25 cellular contexts compared by ENCODE assay signal in genomic region chr6:49342410-49342809, GRCh38.
A peak's percentile ranks its signal among the peaks of the same experiment; 100 is the strongest.
DNase-seq lines count a peak whose midpoint lies in the region; ATAC-seq and TF ChIP-seq lines count a peak whose summit lies in the region.
"Had no signal": no experiment of that assay in that cellular context is flagged by ENCODE, and none has a peak within 500 bp of the region (broad histone marks: within the 10 kb centered on the region; RNA-seq: fewer than 3 reads in every experiment).

No MANE protein-coding gene starts in this region.

- H3K9me3 ChIP-seq in H9 (ENCODE audit: control insufficient read depth, low read depth, low read length) (no peaks in the 10 kb centered on the region), iPS-18a (ENCODE audit: control insufficient read depth, low read depth, low read length) (peaks cover 12% of the 10 kb centered on the region)
- H3K9me3 ChIP-seq: esophagus muscularis mucosa, tibial nerve had no signal

- H2BK15ac ChIP-seq in H9 (ENCODE audit: low read depth, low read length): no peak overlapping the region

- H3K27me3 ChIP-seq in H9 (ENCODE audit: insufficient read depth, low read length): no peaks in the 10 kb centered on the region
- H3K27me3 ChIP-seq in iPS-18a (ENCODE audit: control insufficient read depth, insufficient read depth, low read length): no peaks in the 10 kb centered on the region
- H3K27me3 ChIP-seq: esophagus muscularis mucosa, tibial nerve had no signal

- no peak overlapping the region for H3K56ac ChIP-seq in H9 (ENCODE audit: insufficient read length, low read depth, low read length)

- peak overlapping the region; percentile 86 to 99 (median 98) for H3K27ac Mint-ChIP-seq in H9
- H3K27ac Mint-ChIP-seq: activated CD8-positive, alpha-beta T cell treated with anti-CD3 and anti-CD28 coated beads for 36 hours; brain; CD8-positive, alpha-beta memory T cell; natural killer cell treated with Interleukin-12 subunit alpha and Interleukin-12 subunit beta and Interleukin-15 and Interleukin-18, amount 100 ng/mL, for 72 hours; stimulated activated naive CD8-positive, alpha-beta T cell treated with anti-CD3 and anti-CD28 coated beads, Interleukin-15, Interleukin-2, amounts not matched to agents 100 ng/mL and 50 ng/mL, for 24 hours had no signal

- no peak overlapping the region for H2AFZ ChIP-seq in H9 (ENCODE audit: low read length)
- H2AFZ ChIP-seq: GM23248 had no signal

- no peaks in the 10 kb centered on the region for H3K27me3 Mint-ChIP-seq in H9 (ENCODE audit: low read depth)
- H3K27me3 Mint-ChIP-seq: activated CD8-positive, alpha-beta T cell treated with anti-CD3 and anti-CD28 coated beads for 36 hours; CD8-positive, alpha-beta memory T cell; natural killer cell treated with Interleukin-12 subunit alpha and Interleukin-12 subunit beta and Interleukin-15 and Interleukin-18, amount 100 ng/mL, for 72 hours; stimulated activated naive CD8-positive, alpha-beta T cell treated with anti-CD3 and anti-CD28 coated beads, Interleukin-15, Interleukin-2, amounts not matched to agents 100 ng/mL and 50 ng/mL, for 24 hours had no signal

- H3K23me2 ChIP-seq in H9 (ENCODE audit: insufficient read length, low read depth, low read length, poor library complexity, severe bottlenecking): no peaks in the 10 kb centered on the region

- no peak overlapping the region for H2BK5ac ChIP-seq in H9 (ENCODE audit: insufficient read length, low read length)

- no peak overlapping the region for H4K5ac ChIP-seq in H9 (ENCODE audit: insufficient read length, low read depth, low read length)

- H3T11ph ChIP-seq in H9 (ENCODE audit: low read length): no peak overlapping the region

- no peak overlapping the region for H3K23ac ChIP-seq in H9 (ENCODE audit: insufficient read length, low read depth, low read length)

- TF ChIP-seq CTCF in H9 (conservative IDR thresholded peaks at IDR 0.05): no peak

- H3K4me3 ChIP-seq in iPS-18a (ENCODE audit: low read length): peak overlapping the region; percentile 38
- H3K4me3 ChIP-seq: esophagus muscularis mucosa, GM23248, tibial nerve had no signal

- H3K36me3 Mint-ChIP-seq in H9 (ENCODE audit: insufficient read depth in 1 of 3, low read depth in 3 of 3): peaks cover 29 to 39% (median 31%) of the 10 kb centered on the region in 3 experiments
- H3K36me3 Mint-ChIP-seq: brain; CD8-positive, alpha-beta memory T cell; natural killer cell treated with Interleukin-12 subunit alpha and Interleukin-12 subunit beta and Interleukin-15 and Interleukin-18, amount 100 ng/mL, for 72 hours had no signal

- no peak for ATAC-seq in HG03159 (IDR thresholded peaks at IDR 0.05; ENCODE audit: unreplicated experiment)
- ATAC-seq in GM21367 (IDR thresholded peaks at IDR 0.05; ENCODE audit: unreplicated experiment): no peak
- ATAC-seq: activated CD8-positive, alpha-beta T cell treated with anti-CD3 and anti-CD28 coated beads for 36 hours; natural killer cell treated with Interleukin-12 subunit alpha and Interleukin-12 subunit beta and Interleukin-15 and Interleukin-18, amount 100 ng/mL, for 72 hours had no signal

- H3K4me3 Mint-ChIP-seq in H9: no peak overlapping the region
- H3K4me3 Mint-ChIP-seq: activated CD8-positive, alpha-beta T cell treated with anti-CD3 and anti-CD28 coated beads for 36 hours; brain; CD8-positive, alpha-beta memory T cell; natural killer cell treated with Interleukin-12 subunit alpha and Interleukin-12 subunit beta and Interleukin-15 and Interleukin-18, amount 100 ng/mL, for 72 hours; stimulated activated naive CD8-positive, alpha-beta T cell treated with anti-CD3 and anti-CD28 coated beads, Interleukin-15, Interleukin-2, amounts not matched to agents 100 ng/mL and 50 ng/mL, for 24 hours had no signal

- no peak overlapping the region for H4K8ac ChIP-seq in H9 (replicated peaks; ENCODE audit: insufficient read length, low read depth, low read length)

- no peaks in the 10 kb centered on the region for H4K20me1 ChIP-seq in H9 (ENCODE audit: control insufficient read depth, insufficient read depth, insufficient read length)

- H3K14ac ChIP-seq in H9 (ENCODE audit: insufficient read depth, low read length): no peak overlapping the region

- H3K9ac ChIP-seq in H9 (ENCODE audit: extremely low read depth, insufficient read length, low read length) (no peak overlapping the region), iPS-18a (ENCODE audit: low read length) (peak overlapping the region; percentile 21)
- H3K9ac ChIP-seq: GM23248 had no signal

- no peak overlapping the region for H2BK12ac ChIP-seq in H9 (ENCODE audit: insufficient read length, low read depth, low read length)

- H3K36me3 ChIP-seq in iPS-18a (ENCODE audit: control insufficient read depth, low read depth, low read length): no peaks in the 10 kb centered on the region
- H3K36me3 ChIP-seq: esophagus muscularis mucosa, tibial nerve had no signal

- H2BK120ac ChIP-seq in H9 (ENCODE audit: low read depth, low read length, poor library complexity, severe bottlenecking): no peak overlapping the region

- peaks cover 25 to 26% of the 10 kb centered on the region in 2 experiments for H3K4me1 Mint-ChIP-seq in H9
- H3K4me1 Mint-ChIP-seq: brain; CD8-positive, alpha-beta memory T cell had no signal

- no peak overlapping the region for H2BK20ac ChIP-seq in H9 (ENCODE audit: low read depth, low read length, poor library complexity, severe bottlenecking)

- H3K4me1 ChIP-seq in H9 (ENCODE audit: insufficient read depth, low read length): peaks cover 12% of the 10 kb centered on the region; the same call in 1 of the 2 replicates
- H3K4me1 ChIP-seq in iPS-18a (ENCODE audit: control insufficient read depth, low read depth, low read length): peaks cover 11% of the 10 kb centered on the region
- H3K4me1 ChIP-seq: esophagus muscularis mucosa, tibial nerve had no signal

- peaks cover 29 to 31% of the 10 kb centered on the region in 2 experiments for H3K9me3 Mint-ChIP-seq in H9
- H3K9me3 Mint-ChIP-seq: activated CD8-positive, alpha-beta T cell treated with anti-CD3 and anti-CD28 coated beads for 36 hours; brain had no signal

- no peaks in the 10 kb centered on the region for H3K79me2 ChIP-seq in H9 (ENCODE audit: insufficient read depth, low read length)

- DNase-seq in H9 (peak; percentile 97), NCI-H1105 treated with DMSO at 0.1 percent for 48 hours (lab: John Stamatoyannopoulos, UW) (peak; percentile 100), NCI-H526 (lab: John Stamatoyannopoulos, UW) (peak; percentile 95 to 97), SHP77 (lab: John Stamatoyannopoulos, UW) (no peak)
- DNase-seq: activated CD4-positive, CD25-positive, alpha-beta regulatory T cell treated with anti-CD3 and anti-CD28 coated beads, Interleukin-2, amount 50 U/mL, for 72 hours; activated CD8-positive, alpha-beta T cell treated with anti-CD3 and anti-CD28 coated beads for 36 hours; activated gamma-delta T cell treated with Interleukin-2 at 50 U/mL for 16 hours; activated T-cell treated with anti-CD3 and anti-CD28 coated beads, Interleukin-2, amount 50 U/mL, for 1 hour; CD8-positive, alpha-beta memory T cell; DMS79 treated with DMSO at 0.1 percent for 48 hours; effector memory CD4-positive, alpha-beta T cell; GM23248; hypothalamus; NCI-H1694; NCI-H524; Right ventricle myocardium superior; stimulated activated CD4-positive, alpha-beta T cell treated with anti-CD3 and anti-CD28 coated beads, Interleukin-4, amount 100 ng/mL, for 24 hours had no signal

- no CpG with 5 or more reads among the region's 6 CpGs for WGBS in H9 (ENCODE audit: extremely low coverage, insufficient read length, low lambda C conversion rate)

- no peak overlapping the region for H3K4ac ChIP-seq in H9 (ENCODE audit: low read depth, low read length)

- no peak overlapping the region for H3K4me2 ChIP-seq in H9 (ENCODE audit: insufficient read depth, insufficient read length, low read length)

- H4K91ac ChIP-seq in H9 (ENCODE audit: insufficient read length, low read depth, low read length): no peak overlapping the region

- H3K79me1 ChIP-seq in H9 (ENCODE audit: insufficient read depth, low read depth, low read length, poor library complexity, severe bottlenecking): no peaks in the 10 kb centered on the region

- H3K27ac ChIP-seq in H9 (ENCODE audit: insufficient read length, low read depth, low read length): peak overlapping the region; percentile 79
- peak overlapping the region; percentile 81 for H3K27ac ChIP-seq in iPS-18a (ENCODE audit: low read length)
- H3K27ac ChIP-seq: esophagus muscularis mucosa, GM23248, tibial nerve had no signal

- H2AK5ac ChIP-seq in H9 (ENCODE audit: insufficient read length, low read length): no peak overlapping the region

- no peak overlapping the region for H3K18ac ChIP-seq in H9 (ENCODE audit: insufficient read length, low read depth, low read length)

Comparison
In these comparisons a context has a peak if more than half of its experiments do, and no peak if none do; other contexts are left out.
1. DNase-seq: peak in H9 (single experiment), NCI-H1105 treated with DMSO at 0.1 percent for 48 hours (single experiment) and NCI-H526 (2 of 2); none in SHP77 (0 of 2).